Comparison of ENCODE assay signal across 20 cellular contexts in genomic region chr3:160135850-160136249, GRCh38.
DNase-seq lines count a peak whose midpoint lies in the region; ATAC-seq, FAIRE-seq and TF ChIP-seq lines count a peak whose summit lies in the region.
"Had no signal": no experiment of that assay in that cellular context is flagged by ENCODE, and none has a peak within 500 bp of the region (broad histone marks: within the 10 kb centered on the region; RNA-seq: fewer than 3 reads in every experiment).

No MANE protein-coding gene starts in this region.

- TF ChIP-seq CTCF in GM20000 (IDR thresholded peaks at IDR 0.05; ENCODE audit: extremely low read depth, missing control alignments): no peak

- no peak for FAIRE-seq in H54 (lab: Jason Lieb, UNC)
- FAIRE-seq: GM12891, urothelium cell line had no signal

- TF ChIP-seq POLR2A in H54 (IDR thresholded peaks at IDR 0.05; ENCODE audit: low read depth, low read length): no peak

- DNase-seq in germinal center (ENCODE audit: low spot score) (peak; percentile 45), GM20000 (ENCODE audit: low spot score) (no peak), NOMO-1 treated with dmso at 0.1 percent for 144 hours (lab: John Stamatoyannopoulos, UW; ENCODE audit: unreplicated experiment) (no peak), H54 (ENCODE audit: insufficient read length, low spot score) (no peak)
- DNase-seq: activated CD4-positive, CD25-positive, alpha-beta regulatory T cell; activated naive CD8-positive, alpha-beta T cell treated with anti-CD3 and anti-CD28 coated beads, Interleukin-2, amount 10 ng/mL, durations not matched to agents 7 days and 5 days; foreskin keratinocyte; GDM1; kidney glomerular epithelial cell; NCI-H2081 treated with DMSO at 0.1 percent for 48 hours; NCI-H510A; SHP77 treated with DMSO at 0.1 percent for 48 hours; stimulated activated CD4-positive, alpha-beta T cell treated with anti-CD3 and anti-CD28 coated beads, Interleukin-2, amount 100 ng/mL, for 48 hours had no signal

- peak; percentile 42 for ATAC-seq in GM18498 (IDR thresholded peaks at IDR 0.05; ENCODE audit: unreplicated experiment)
- peak; percentile 39 for ATAC-seq in GM19463 (IDR thresholded peaks at IDR 0.05; ENCODE audit: unreplicated experiment)
- ATAC-seq in HG03520 (IDR thresholded peaks at IDR 0.05; ENCODE audit: unreplicated experiment): peak; percentile 25
- ATAC-seq: activated T-cell treated with anti-CD3 and anti-CD28 coated beads, Interleukin-2, amount 50 U/mL, for 72 hours; foreskin keratinocyte; HCT116 had no signal
